Comparison of ENCODE assay signal across 8 cellular contexts in the genomic region with DNA sequence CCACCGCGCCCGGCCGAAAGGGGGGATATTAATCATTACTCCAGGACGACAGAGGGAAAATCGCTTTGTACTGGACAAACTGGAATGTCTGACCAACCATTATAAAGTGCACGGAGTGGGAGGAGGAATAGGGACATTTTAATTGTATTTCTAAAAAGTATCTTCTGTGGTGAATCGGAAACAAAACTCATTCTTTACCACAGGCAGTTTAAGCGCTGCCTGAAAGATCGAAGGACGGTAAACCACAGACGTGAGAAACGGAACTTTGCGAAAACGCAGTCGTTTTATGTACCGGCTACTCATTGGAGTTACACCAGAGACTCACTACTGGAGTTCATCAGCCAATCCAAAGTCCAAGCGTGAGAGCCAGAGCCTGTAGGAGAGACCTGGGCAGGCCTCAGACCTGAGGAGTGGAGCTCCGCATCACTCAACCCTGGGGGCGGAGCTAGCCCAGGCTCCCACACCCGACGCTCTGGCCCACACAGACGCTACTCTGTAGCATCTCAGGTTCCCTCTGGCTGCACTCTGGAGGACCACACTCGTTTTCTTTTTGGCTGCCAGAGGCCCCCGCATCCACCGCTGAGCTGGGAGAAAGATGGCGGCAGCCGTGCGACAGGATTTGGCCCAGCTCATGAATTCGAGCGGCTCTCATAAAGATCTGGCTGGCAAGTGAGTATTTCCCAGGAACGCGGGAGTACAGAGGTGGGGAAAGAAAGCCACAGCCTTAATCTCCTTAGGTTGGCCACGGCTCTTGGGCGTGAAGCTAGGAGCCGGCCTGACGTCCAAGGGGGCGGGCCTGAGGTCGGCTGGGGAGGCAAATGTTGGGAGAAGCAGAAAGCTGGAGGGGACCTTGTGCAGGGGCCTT. TPM values are rescaled to one million over a fixed set of nuclear protein-coding genes. Genes with fewer than 3 reads are reported as not detected.
A peak's percentile ranks its signal among the peaks of the same experiment; 100 is the strongest.
DNase-seq lines count a peak whose midpoint lies in the region; ATAC-seq and TF ChIP-seq lines count a peak whose summit lies in the region.

COPS4 (plus strand) TSS at position 554 of the 865 bp plus-strand sequence; CDS start at position 596, 42 bp downstream.

- no peaks in the 10 kb centered on the region for H3K27me3 ChIP-seq in heart left ventricle

- TF ChIP-seq POLR2A in heart left ventricle (IDR thresholded peaks at IDR 0.05), result peak; percentile 21 to 61

- H3K4me3 ChIP-seq in heart left ventricle, result peak within 1 kb of the TSS; percentile 63 to 92 (median 74)

- intact Hi-C loops in T-helper 1 cell treated with Interleukin-12 subunit alpha and Interleukin-12 subunit beta and Interleukin-4 antibody, amounts not matched to agents 30 ng/mL and 1 ng/mL, for 36 hours (cut with micrococcal nuclease), result loop anchor here (1.0 to 2.0 kb wide), 18 partner anchors 22 to 750 kb away; partner anchors contain the start of genes ABRAXAS1, HELQ, SEC31A and THAP9
- intact Hi-C loops in heart left ventricle (cut with DNase I), result loop anchor here (1.0 to 10.0 kb wide), 10 partner anchors 22 to 750 kb away; partner anchors contain the start of genes SEC31A (in 3 of the 10), HNRNPD (in 2 of the 10), THAP9 (in 2 of the 10) and ENOPH1 (in 1 of the 10)

- no peaks in the 10 kb centered on the region for H3K9me3 Mint-ChIP-seq in type B pancreatic cell

- TF ChIP-seq CTCF in GM13977 (IDR thresholded peaks at IDR 0.05; ENCODE audit: extremely low read depth, insufficient read depth, missing control alignments) (no peak), heart left ventricle (IDR thresholded peaks at IDR 0.05) (peak in 11 of 12 donors; percentile 14 to 71 (median 54)), type B pancreatic cell (conservative IDR thresholded peaks at IDR 0.05) (peak; percentile 53)

- DNase-seq in GM13977 (ENCODE audit: low spot score) (peak; percentile 92), NCI-H146 treated with DMSO at 0.1 percent for 48 hours (lab: John Stamatoyannopoulos, UW; ENCODE audit: unreplicated experiment) (peak; percentile 77), amniotic epithelial cell (ENCODE audit: low read depth) (peak; percentile 100), heart left ventricle (peak; percentile 96 to 98 (median 98)), pons (ENCODE audit: low spot score) (peak; percentile 100), type B pancreatic cell (ENCODE audit: extremely low spot score, unreplicated experiment) (peak; percentile 93)

- peaks cover 14% of the 10 kb centered on the region for H3K27me3 Mint-ChIP-seq in type B pancreatic cell

- peaks cover 7% of the 10 kb centered on the region for H3K4me1 Mint-ChIP-seq in type B pancreatic cell (ENCODE audit: unreplicated experiment)

- H3K27ac Mint-ChIP-seq in type B pancreatic cell, result peak within 1 kb of the TSS; percentile 98

- peaks cover 0 to 32% (median 18%) of the 10 kb centered on the region in 12 donors for H3K4me1 ChIP-seq in heart left ventricle

- ATAC-seq in HG02884 (IDR thresholded peaks at IDR 0.05; ENCODE audit: unreplicated experiment) (peak; percentile 96), heart left ventricle (peak; percentile 100)

- no peaks in the 10 kb centered on the region for H3K36me3 Mint-ChIP-seq in type B pancreatic cell

- peak within 1 kb of the TSS; percentile 100 for H3K4me3 Mint-ChIP-seq in type B pancreatic cell

- WGBS in heart left ventricle, 4 donors, result 0 to 1% (median 0%) methylated on average over 36 to 39 of the region's 39 CpGs

- H3K27ac ChIP-seq in heart left ventricle, result peak within 1 kb of the TSS; percentile 71 to 94 (median 89)

- H3K9me3 ChIP-seq in heart left ventricle, result no peaks in the 10 kb centered on the region

- in situ Hi-C loops in GM13977 (cut with MboI; ENCODE audit: low pct_unique_long_range_greater_than_20kb, low sequenced_read_pairs, unreplicated experiment), result no loop called here

- no peaks in the 10 kb centered on the region for H3K36me3 ChIP-seq in heart left ventricle

RNA-seq across cellular contexts. Expression of gene COPS4, which starts in this region (rescaled TPM):
- total RNA-seq in T-helper 1 cell treated with Interleukin-12 subunit alpha and Interleukin-12 subunit beta and Interleukin-4 antibody, amounts not matched to agents 30 ng/mL and 1 ng/mL, for 36 hours, result 30.3 and 33.1 TPM in 2 replicates
- total RNA-seq in heart left ventricle, result 10 to 100 TPM; 47.6 to 67.2 (median 54.5) TPM
- 10 to 100 TPM; 13.0 to 64.5 TPM for polyA plus RNA-seq in heart left ventricle
- total RNA-seq in type B pancreatic cell (ENCODE audit: low replicate concordance), result 26.0 and 34.4 TPM in 2 replicates

Comparison
In these comparisons a context has a peak if more than half of its experiments do, and no peak if none do; other contexts are left out.
1. Peak in every context shown above with its lines: DNase-seq, ATAC-seq, H3K4me3 ChIP-seq and H3K27ac ChIP-seq.